Comparison of ENCODE assay signal across 1 cellular context in the genomic region with DNA sequence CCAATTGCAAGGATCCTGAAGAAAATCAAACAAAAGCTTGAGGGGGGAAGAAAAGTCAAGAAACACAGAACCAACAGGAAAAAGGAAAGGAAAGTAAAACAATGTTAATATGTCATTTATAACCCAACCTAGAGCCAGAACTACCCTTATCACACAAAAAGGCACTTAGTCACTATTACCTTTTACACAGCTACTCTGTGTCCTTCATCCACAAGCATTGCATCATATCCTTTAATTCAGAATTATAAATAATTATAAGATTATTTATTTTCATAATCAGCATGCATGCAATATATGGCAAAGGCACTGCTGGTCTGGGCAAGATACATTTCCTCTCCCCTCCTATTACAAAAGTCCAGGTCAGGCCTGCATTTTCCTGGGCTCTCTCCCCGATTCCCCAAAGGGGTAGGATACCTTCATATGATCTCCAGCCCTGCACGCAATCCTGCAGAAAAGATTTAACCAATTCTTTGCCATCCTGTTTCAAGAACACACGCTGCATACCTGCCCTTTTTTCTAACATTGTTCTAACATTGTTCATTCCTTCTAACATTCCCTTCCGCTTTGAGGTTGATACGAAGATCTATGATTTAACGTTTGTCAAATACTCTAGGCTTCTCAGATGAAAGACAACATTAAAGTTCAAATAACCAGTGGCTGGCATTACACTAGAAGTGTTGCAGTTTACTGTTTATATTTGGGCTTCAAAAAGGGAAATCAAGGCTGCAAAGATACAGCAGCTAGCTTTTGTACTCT.
TF ChIP-seq lines count a peak whose summit lies in the region.

No MANE protein-coding gene starts in this region.

TF ChIP-seq in WTC11, 78 proteins besides CTCF, POLR2A, EP300 and RAD21:
- TF ChIP-seq, protein P1, sequence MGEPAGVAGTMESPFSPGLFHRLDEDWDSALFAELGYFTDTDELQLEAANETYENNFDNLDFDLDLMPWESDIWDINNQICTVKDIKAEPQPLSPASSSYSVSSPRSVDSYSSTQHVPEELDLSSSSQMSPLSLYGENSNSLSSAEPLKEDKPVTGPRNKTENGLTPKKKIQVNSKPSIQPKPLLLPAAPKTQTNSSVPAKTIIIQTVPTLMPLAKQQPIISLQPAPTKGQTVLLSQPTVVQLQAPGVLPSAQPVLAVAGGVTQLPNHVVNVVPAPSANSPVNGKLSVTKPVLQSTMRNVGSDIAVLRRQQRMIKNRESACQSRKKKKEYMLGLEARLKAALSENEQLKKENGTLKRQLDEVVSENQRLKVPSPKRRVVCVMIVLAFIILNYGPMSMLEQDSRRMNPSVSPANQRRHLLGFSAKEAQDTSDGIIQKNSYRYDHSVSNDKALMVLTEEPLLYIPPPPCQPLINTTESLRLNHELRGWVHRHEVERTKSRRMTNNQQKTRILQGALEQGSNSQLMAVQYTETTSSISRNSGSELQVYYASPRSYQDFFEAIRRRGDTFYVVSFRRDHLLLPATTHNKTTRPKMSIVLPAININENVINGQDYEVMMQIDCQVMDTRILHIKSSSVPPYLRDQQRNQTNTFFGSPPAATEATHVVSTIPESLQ (CRISPR knock-in tag; IDR thresholded peaks at IDR 0.05) = no peak
- TF ChIP-seq, protein P2, sequence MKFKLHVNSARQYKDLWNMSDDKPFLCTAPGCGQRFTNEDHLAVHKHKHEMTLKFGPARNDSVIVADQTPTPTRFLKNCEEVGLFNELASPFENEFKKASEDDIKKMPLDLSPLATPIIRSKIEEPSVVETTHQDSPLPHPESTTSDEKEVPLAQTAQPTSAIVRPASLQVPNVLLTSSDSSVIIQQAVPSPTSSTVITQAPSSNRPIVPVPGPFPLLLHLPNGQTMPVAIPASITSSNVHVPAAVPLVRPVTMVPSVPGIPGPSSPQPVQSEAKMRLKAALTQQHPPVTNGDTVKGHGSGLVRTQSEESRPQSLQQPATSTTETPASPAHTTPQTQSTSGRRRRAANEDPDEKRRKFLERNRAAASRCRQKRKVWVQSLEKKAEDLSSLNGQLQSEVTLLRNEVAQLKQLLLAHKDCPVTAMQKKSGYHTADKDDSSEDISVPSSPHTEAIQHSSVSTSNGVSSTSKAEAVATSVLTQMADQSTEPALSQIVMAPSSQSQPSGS (CRISPR knock-in tag; IDR thresholded peaks at IDR 0.05; ENCODE audit: borderline replicate concordance, low read depth) = no peak
- TF ChIP-seq GABPB1 (CRISPR knock-in tag; IDR thresholded peaks at IDR 0.05) = no peak
- TF ChIP-seq, protein P3, sequence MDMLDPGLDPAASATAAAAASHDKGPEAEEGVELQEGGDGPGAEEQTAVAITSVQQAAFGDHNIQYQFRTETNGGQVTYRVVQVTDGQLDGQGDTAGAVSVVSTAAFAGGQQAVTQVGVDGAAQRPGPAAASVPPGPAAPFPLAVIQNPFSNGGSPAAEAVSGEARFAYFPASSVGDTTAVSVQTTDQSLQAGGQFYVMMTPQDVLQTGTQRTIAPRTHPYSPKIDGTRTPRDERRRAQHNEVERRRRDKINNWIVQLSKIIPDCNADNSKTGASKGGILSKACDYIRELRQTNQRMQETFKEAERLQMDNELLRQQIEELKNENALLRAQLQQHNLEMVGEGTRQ (CRISPR knock-in tag; IDR thresholded peaks at IDR 0.05) = no peak
- TF ChIP-seq, protein P4, sequence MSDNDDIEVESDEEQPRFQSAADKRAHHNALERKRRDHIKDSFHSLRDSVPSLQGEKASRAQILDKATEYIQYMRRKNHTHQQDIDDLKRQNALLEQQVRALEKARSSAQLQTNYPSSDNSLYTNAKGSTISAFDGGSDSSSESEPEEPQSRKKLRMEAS (CRISPR knock-in tag; IDR thresholded peaks at IDR 0.05) = no peak
- no peak for TF ChIP-seq ZBTB21 (CRISPR knock-in tag; IDR thresholded peaks at IDR 0.05; ENCODE audit: borderline replicate concordance)
- no peak for TF ChIP-seq FOXK1 (CRISPR knock-in tag; IDR thresholded peaks at IDR 0.05)
- TF ChIP-seq GRHL2 (CRISPR knock-in tag; IDR thresholded peaks at IDR 0.05; ENCODE audit: insufficient replicate concordance, severe bottlenecking) = no peak
- TF ChIP-seq OVOL2 (CRISPR knock-in tag; IDR thresholded peaks at IDR 0.05; ENCODE audit: borderline replicate concordance) = no peak
- TF ChIP-seq, protein P5, sequence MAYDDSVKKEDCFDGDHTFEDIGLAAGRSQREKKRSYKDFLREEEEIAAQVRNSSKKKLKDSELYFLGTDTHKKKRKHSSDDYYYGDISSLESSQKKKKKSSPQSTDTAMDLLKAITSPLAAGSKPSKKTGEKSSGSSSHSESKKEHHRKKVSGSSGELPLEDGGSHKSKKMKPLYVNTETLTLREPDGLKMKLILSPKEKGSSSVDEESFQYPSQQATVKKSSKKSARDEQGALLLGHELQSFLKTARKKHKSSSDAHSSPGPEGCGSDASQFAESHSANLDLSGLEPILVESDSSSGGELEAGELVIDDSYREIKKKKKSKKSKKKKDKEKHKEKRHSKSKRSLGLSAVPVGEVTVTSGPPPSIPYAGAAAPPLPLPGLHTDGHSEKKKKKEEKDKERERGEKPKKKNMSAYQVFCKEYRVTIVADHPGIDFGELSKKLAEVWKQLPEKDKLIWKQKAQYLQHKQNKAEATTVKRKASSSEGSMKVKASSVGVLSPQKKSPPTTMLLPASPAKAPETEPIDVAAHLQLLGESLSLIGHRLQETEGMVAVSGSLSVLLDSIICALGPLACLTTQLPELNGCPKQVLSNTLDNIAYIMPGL (CRISPR knock-in tag; IDR thresholded peaks at IDR 0.05) = no peak
- no peak for TF ChIP-seq ELF4 (CRISPR knock-in tag; IDR thresholded peaks at IDR 0.05; ENCODE audit: low read depth)
- TF ChIP-seq CBFB (CRISPR knock-in tag; IDR thresholded peaks at IDR 0.05; ENCODE audit: low read depth) = no peak
- TF ChIP-seq, protein P6, sequence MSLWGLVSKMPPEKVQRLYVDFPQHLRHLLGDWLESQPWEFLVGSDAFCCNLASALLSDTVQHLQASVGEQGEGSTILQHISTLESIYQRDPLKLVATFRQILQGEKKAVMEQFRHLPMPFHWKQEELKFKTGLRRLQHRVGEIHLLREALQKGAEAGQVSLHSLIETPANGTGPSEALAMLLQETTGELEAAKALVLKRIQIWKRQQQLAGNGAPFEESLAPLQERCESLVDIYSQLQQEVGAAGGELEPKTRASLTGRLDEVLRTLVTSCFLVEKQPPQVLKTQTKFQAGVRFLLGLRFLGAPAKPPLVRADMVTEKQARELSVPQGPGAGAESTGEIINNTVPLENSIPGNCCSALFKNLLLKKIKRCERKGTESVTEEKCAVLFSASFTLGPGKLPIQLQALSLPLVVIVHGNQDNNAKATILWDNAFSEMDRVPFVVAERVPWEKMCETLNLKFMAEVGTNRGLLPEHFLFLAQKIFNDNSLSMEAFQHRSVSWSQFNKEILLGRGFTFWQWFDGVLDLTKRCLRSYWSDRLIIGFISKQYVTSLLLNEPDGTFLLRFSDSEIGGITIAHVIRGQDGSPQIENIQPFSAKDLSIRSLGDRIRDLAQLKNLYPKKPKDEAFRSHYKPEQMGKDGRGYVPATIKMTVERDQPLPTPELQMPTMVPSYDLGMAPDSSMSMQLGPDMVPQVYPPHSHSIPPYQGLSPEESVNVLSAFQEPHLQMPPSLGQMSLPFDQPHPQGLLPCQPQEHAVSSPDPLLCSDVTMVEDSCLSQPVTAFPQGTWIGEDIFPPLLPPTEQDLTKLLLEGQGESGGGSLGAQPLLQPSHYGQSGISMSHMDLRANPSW (CRISPR knock-in tag; conservative IDR thresholded peaks at IDR 0.05; ENCODE audit: low read depth) = no peak
- no peak for TF ChIP-seq NR2C2 (CRISPR knock-in tag; IDR thresholded peaks at IDR 0.05)
- TF ChIP-seq NFYB (CRISPR knock-in tag; conservative IDR thresholded peaks at IDR 0.05; ENCODE audit: low read depth) = no peak
- TF ChIP-seq, protein P7, sequence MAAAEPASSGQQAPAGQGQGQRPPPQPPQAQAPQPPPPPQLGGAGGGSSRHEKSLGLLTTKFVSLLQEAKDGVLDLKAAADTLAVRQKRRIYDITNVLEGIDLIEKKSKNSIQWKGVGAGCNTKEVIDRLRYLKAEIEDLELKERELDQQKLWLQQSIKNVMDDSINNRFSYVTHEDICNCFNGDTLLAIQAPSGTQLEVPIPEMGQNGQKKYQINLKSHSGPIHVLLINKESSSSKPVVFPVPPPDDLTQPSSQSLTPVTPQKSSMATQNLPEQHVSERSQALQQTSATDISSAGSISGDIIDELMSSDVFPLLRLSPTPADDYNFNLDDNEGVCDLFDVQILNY (CRISPR knock-in tag; IDR thresholded peaks at IDR 0.05) = no peak
- no peak for TF ChIP-seq EMX1 (CRISPR knock-in tag; IDR thresholded peaks at IDR 0.05)
- TF ChIP-seq, protein P8, sequence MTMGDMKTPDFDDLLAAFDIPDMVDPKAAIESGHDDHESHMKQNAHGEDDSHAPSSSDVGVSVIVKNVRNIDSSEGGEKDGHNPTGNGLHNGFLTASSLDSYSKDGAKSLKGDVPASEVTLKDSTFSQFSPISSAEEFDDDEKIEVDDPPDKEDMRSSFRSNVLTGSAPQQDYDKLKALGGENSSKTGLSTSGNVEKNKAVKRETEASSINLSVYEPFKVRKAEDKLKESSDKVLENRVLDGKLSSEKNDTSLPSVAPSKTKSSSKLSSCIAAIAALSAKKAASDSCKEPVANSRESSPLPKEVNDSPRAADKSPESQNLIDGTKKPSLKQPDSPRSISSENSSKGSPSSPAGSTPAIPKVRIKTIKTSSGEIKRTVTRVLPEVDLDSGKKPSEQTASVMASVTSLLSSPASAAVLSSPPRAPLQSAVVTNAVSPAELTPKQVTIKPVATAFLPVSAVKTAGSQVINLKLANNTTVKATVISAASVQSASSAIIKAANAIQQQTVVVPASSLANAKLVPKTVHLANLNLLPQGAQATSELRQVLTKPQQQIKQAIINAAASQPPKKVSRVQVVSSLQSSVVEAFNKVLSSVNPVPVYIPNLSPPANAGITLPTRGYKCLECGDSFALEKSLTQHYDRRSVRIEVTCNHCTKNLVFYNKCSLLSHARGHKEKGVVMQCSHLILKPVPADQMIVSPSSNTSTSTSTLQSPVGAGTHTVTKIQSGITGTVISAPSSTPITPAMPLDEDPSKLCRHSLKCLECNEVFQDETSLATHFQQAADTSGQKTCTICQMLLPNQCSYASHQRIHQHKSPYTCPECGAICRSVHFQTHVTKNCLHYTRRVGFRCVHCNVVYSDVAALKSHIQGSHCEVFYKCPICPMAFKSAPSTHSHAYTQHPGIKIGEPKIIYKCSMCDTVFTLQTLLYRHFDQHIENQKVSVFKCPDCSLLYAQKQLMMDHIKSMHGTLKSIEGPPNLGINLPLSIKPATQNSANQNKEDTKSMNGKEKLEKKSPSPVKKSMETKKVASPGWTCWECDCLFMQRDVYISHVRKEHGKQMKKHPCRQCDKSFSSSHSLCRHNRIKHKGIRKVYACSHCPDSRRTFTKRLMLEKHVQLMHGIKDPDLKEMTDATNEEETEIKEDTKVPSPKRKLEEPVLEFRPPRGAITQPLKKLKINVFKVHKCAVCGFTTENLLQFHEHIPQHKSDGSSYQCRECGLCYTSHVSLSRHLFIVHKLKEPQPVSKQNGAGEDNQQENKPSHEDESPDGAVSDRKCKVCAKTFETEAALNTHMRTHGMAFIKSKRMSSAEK (CRISPR knock-in tag; IDR thresholded peaks at IDR 0.05; ENCODE audit: borderline replicate concordance) = no peak
- TF ChIP-seq, protein P9, sequence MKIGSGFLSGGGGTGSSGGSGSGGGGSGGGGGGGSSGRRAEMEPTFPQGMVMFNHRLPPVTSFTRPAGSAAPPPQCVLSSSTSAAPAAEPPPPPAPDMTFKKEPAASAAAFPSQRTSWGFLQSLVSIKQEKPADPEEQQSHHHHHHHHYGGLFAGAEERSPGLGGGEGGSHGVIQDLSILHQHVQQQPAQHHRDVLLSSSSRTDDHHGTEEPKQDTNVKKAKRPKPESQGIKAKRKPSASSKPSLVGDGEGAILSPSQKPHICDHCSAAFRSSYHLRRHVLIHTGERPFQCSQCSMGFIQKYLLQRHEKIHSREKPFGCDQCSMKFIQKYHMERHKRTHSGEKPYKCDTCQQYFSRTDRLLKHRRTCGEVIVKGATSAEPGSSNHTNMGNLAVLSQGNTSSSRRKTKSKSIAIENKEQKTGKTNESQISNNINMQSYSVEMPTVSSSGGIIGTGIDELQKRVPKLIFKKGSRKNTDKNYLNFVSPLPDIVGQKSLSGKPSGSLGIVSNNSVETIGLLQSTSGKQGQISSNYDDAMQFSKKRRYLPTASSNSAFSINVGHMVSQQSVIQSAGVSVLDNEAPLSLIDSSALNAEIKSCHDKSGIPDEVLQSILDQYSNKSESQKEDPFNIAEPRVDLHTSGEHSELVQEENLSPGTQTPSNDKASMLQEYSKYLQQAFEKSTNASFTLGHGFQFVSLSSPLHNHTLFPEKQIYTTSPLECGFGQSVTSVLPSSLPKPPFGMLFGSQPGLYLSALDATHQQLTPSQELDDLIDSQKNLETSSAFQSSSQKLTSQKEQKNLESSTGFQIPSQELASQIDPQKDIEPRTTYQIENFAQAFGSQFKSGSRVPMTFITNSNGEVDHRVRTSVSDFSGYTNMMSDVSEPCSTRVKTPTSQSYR (CRISPR knock-in tag; IDR thresholded peaks at IDR 0.05) = no peak
- TF ChIP-seq TEAD4 (CRISPR knock-in tag; IDR thresholded peaks at IDR 0.05) = no peak
